ENCODE assay signal across 10 cellular contexts in genomic region chr19:46574533-46574932, GRCh38. TPM values are rescaled to one million over a fixed set of nuclear protein-coding genes. Genes with fewer than 3 reads are reported as not detected.
A peak's percentile ranks its signal among the peaks of the same experiment; 100 is the strongest.
DNase-seq lines count a peak whose midpoint lies in the region; ATAC-seq and TF ChIP-seq lines count a peak whose summit lies in the region.
"Had no signal": no experiment of that assay in that cellular context is flagged by ENCODE, and none has a peak within 500 bp of the region (broad histone marks: within the 10 kb centered on the region; RNA-seq: fewer than 3 reads in every experiment).

No MANE protein-coding gene starts in this region.

- H3K27me3 ChIP-seq in heart left ventricle (no peaks in the 10 kb centered on the region), lower lobe of right lung (ENCODE audit: low read depth) (no peaks in the 10 kb centered on the region)

- no peak for TF ChIP-seq POLR2A in heart left ventricle (IDR thresholded peaks at IDR 0.05)

- no peak overlapping the region for H3K4me3 Mint-ChIP-seq in activated CD4-positive, alpha-beta T cell treated with anti-CD3 and anti-CD28 coated beads, Interleukin-2, amount 10 ng/mL, durations not matched to agents 7 days and 5 days
- H3K4me3 Mint-ChIP-seq in central memory CD8-positive, alpha-beta T cell = no peak overlapping the region

- H3K9me3 ChIP-seq in HEK293 (ENCODE audit: control insufficient read depth, insufficient read depth, low read depth, low read length) = no peaks in the 10 kb centered on the region
- no peaks in the 10 kb centered on the region for H3K9me3 ChIP-seq in heart left ventricle
- no peaks in the 10 kb centered on the region for H3K9me3 ChIP-seq in lower lobe of right lung
- H3K9me3 ChIP-seq: HAP-1 had no signal

- H3K27me3 Mint-ChIP-seq in activated CD4-positive, alpha-beta T cell treated with anti-CD3 and anti-CD28 coated beads, Interleukin-2, amount 10 ng/mL, durations not matched to agents 7 days and 5 days = peaks cover 9% of the 10 kb centered on the region
- H3K27me3 Mint-ChIP-seq in central memory CD8-positive, alpha-beta T cell = peaks cover 23% of the 10 kb centered on the region

- no peaks in the 10 kb centered on the region for H3K36me3 ChIP-seq in HEK293 (ENCODE audit: control insufficient read depth in 2 of 2, insufficient read depth in 1 of 2, low read length in 2 of 2)
- no peaks in the 10 kb centered on the region for H3K36me3 ChIP-seq in heart left ventricle
- H3K36me3 ChIP-seq in lower lobe of right lung = no peaks in the 10 kb centered on the region
- H3K36me3 ChIP-seq: HAP-1 had no signal

- TF ChIP-seq CTCF in HEK293 (tag by site-specific recombination; IDR thresholded peaks at IDR 0.05) (no peak), heart left ventricle (IDR thresholded peaks at IDR 0.05) (no peak), lower lobe of right lung (IDR thresholded peaks at IDR 0.05) (no peak)

- H3K4me3 ChIP-seq in HEK293 (ENCODE audit: low read depth, low read length) (no peak overlapping the region), heart left ventricle (no peak overlapping the region), lower lobe of right lung (no peak overlapping the region)
- H3K4me3 ChIP-seq: HAP-1 had no signal

- no peaks in the 10 kb centered on the region for H3K9me3 Mint-ChIP-seq in activated CD4-positive, alpha-beta T cell treated with anti-CD3 and anti-CD28 coated beads, Interleukin-2, amount 10 ng/mL, durations not matched to agents 7 days and 5 days
- no peaks in the 10 kb centered on the region for H3K9me3 Mint-ChIP-seq in central memory CD8-positive, alpha-beta T cell

- H3K4me1 Mint-ChIP-seq in activated CD4-positive, alpha-beta T cell treated with anti-CD3 and anti-CD28 coated beads, Interleukin-2, amount 10 ng/mL, durations not matched to agents 7 days and 5 days = peaks cover 31% of the 10 kb centered on the region
- peaks cover 13% of the 10 kb centered on the region for H3K4me1 Mint-ChIP-seq in central memory CD8-positive, alpha-beta T cell

- POLR2A ChIA-PET in HEK293 (lab: Yijun Ruan, JAX) = interaction anchor here (2.1 kb wide), 1 partner anchor 26 kb away, joined by 8 read pairs; the partner anchor contains the start of gene CALM3
- POLR2A ChIA-PET in activated CD4-positive, alpha-beta T cell treated with anti-CD3 and anti-CD28 coated beads, Interleukin-2, amount 10 ng/mL, durations not matched to agents 7 days and 5 days (lab: Charles Lee) = no interaction called here

- H3K4me1 ChIP-seq in HEK293 (ENCODE audit: control insufficient read depth, insufficient read depth, low read length) (peaks cover 5% of the 10 kb centered on the region; the same call in 1 of the 2 replicates), heart left ventricle (no peaks in the 10 kb centered on the region), lower lobe of right lung (peaks cover 4% of the 10 kb centered on the region)
- H3K4me1 ChIP-seq: HAP-1 had no signal

- 56 to 67% (median 64%) methylated on average over 11 of the region's 11 CpGs for WGBS in heart left ventricle, 4 donors

- H3K36me3 Mint-ChIP-seq in activated CD4-positive, alpha-beta T cell treated with anti-CD3 and anti-CD28 coated beads, Interleukin-2, amount 10 ng/mL, durations not matched to agents 7 days and 5 days (ENCODE audit: low read depth) = peaks cover 4% of the 10 kb centered on the region
- peaks cover under 1% of the 10 kb centered on the region for H3K36me3 Mint-ChIP-seq in central memory CD8-positive, alpha-beta T cell (ENCODE audit: insufficient read depth)

- intact Hi-C loops in heart left ventricle (cut with DNase I) (no loop called here), lower lobe of right lung (cut with DNase I) (no loop called here)

- H3K27ac Mint-ChIP-seq in activated CD4-positive, alpha-beta T cell treated with anti-CD3 and anti-CD28 coated beads, Interleukin-2, amount 10 ng/mL, durations not matched to agents 7 days and 5 days = peak overlapping the region; percentile 16
- H3K27ac Mint-ChIP-seq in central memory CD8-positive, alpha-beta T cell (ENCODE audit: low read depth) = no peak overlapping the region

- DNase-seq in activated CD4-positive, alpha-beta T cell treated with anti-CD3 and anti-CD28 coated beads, Interleukin-2, amount 10 ng/mL, durations not matched to agents 7 days and 5 days = peak; percentile 68
- DNase-seq in central memory CD8-positive, alpha-beta T cell (ENCODE audit: low spot score in 2 of 2) = no peak
- peak; percentile 13 to 31 for DNase-seq in stimulated activated CD4-positive, alpha-beta T cell treated with anti-CD3 and anti-CD28 coated beads, Interleukin-2, amount 100 ng/mL, for 48 hours
- no peak for DNase-seq in heart left ventricle
- no peak for DNase-seq in HT-29 (ENCODE audit: low spot score)
- no peak for DNase-seq in lower lobe of right lung
- no peak for DNase-seq in NAMALWA (ENCODE audit: low spot score)
- DNase-seq: NCI-H2081 had no signal

- ATAC-seq in central memory CD8-positive, alpha-beta T cell (replicated peaks; ENCODE audit: extremely low read depth, poor library complexity, severe bottlenecking) = peak; percentile 24
- no peak for ATAC-seq in heart left ventricle
- ATAC-seq in lower lobe of right lung = no peak

- H3K27ac ChIP-seq in HEK293 (ENCODE audit: extremely low read depth, low read depth, low read length) (no peak overlapping the region), heart left ventricle (no peak overlapping the region), lower lobe of right lung (no peak overlapping the region)

- CTCF ChIA-PET in HEK293 (lab: Yijun Ruan, JAX) = interaction anchor here (0.9 to 1.0 kb wide), 3 partner anchors 26 to 87 kb away, joined by 3 read pairs; partner anchors contain the start of genes CALM3 and DACT3
- CTCF ChIA-PET in activated CD4-positive, alpha-beta T cell treated with anti-CD3 and anti-CD28 coated beads, Interleukin-2, amount 10 ng/mL, durations not matched to agents 7 days and 5 days (lab: Charles Lee) = interaction anchor here (0.6 kb wide), 1 partner anchor 92 kb away, joined by 3 read pairs; no protein-coding TSS in a partner anchor

TF ChIP-seq in HEK293, 187 proteins besides CTCF, POLR2A, EP300 and RAD21 (continues in another document):
- TF ChIP-seq ZNF548 (tag by site-specific recombination; IDR thresholded peaks at IDR 0.05) (no peak), KLF1 (tag by site-specific recombination; IDR thresholded peaks at IDR 0.05) (peak; percentile 90), ZSCAN5A (tag by site-specific recombination; IDR thresholded peaks at IDR 0.05) (no peak), ZNF510 (tag by site-specific recombination; IDR thresholded peaks at IDR 0.05; ENCODE audit: insufficient replicate concordance) (no peak), ZBTB17 (tag by site-specific recombination; IDR thresholded peaks at IDR 0.05) (0 out of 2 replicates have a peak, but pooled peaks have one; percentile 20), ZBTB48 (tag by site-specific recombination; IDR thresholded peaks at IDR 0.05) (0 out of 2 replicates have a peak, but pooled peaks have one; percentile 14), FEZF1 (tag by site-specific recombination; IDR thresholded peaks at IDR 0.05) (0 out of 2 replicates have a peak, but pooled peaks have one; percentile 8)
- TF ChIP-seq, protein P1, sequence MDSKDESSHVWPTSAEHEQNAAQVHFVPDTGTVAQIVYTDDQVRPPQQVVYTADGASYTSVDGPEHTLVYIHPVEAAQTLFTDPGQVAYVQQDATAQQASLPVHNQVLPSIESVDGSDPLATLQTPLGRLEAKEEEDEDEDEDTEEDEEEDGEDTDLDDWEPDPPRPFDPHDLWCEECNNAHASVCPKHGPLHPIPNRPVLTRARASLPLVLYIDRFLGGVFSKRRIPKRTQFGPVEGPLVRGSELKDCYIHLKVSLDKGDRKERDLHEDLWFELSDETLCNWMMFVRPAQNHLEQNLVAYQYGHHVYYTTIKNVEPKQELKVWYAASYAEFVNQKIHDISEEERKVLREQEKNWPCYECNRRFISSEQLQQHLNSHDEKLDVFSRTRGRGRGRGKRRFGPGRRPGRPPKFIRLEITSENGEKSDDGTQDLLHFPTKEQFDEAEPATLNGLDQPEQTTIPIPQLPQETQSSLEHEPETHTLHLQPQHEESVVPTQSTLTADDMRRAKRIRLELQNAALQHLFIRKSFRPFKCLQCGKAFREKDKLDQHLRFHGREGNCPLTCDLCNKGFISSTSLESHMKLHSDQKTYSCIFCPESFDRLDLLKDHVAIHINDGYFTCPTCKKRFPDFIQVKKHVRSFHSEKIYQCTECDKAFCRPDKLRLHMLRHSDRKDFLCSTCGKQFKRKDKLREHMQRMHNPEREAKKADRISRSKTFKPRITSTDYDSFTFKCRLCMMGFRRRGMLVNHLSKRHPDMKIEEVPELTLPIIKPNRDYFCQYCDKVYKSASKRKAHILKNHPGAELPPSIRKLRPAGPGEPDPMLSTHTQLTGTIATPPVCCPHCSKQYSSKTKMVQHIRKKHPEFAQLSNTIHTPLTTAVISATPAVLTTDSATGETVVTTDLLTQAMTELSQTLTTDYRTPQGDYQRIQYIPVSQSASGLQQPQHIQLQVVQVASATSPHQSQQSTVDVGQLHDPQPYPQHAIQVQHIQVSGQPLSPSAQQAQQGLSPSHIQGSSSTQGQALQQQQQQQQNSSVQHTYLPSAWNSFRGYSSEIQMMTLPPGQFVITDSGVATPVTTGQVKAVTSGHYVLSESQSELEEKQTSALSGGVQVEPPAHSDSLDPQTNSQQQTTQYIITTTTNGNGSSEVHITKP (tag by site-specific recombination; IDR thresholded peaks at IDR 0.05) = peak; percentile 70

RNA-seq across cellular contexts. Expression of gene CALM3, which starts 26.6 kb away (rescaled TPM):
- 100 to 1,000 TPM; 700 to 784 TPM for total RNA-seq in activated CD4-positive, alpha-beta T cell treated with anti-CD3 and anti-CD28 coated beads, Interleukin-2, amount 10 ng/mL, durations not matched to agents 7 days and 5 days
- total RNA-seq in heart left ventricle (100 to 1,000 TPM; 204 to 417 (median 283) TPM), lower lobe of right lung (155 TPM)
- 100 to 1,000 TPM; 290 to 302 TPM for polyA plus RNA-seq in heart left ventricle
- 263 and 264 TPM in 2 replicates for total RNA-seq in HT-29 (2014; rRNA removed; shearing (Covaris generic))

RNA-seq across cellular contexts. Expression of gene PTGIR, which starts 50.4 kb away (rescaled TPM):
- total RNA-seq in activated CD4-positive, alpha-beta T cell treated with anti-CD3 and anti-CD28 coated beads, Interleukin-2, amount 10 ng/mL, durations not matched to agents 7 days and 5 days = 10 to 100 TPM; 14.0 to 14.7 TPM
- total RNA-seq in heart left ventricle (10 to 100 TPM in 2 of 9 donors, 1 to 10 TPM in 7; 2.1 to 16.7 (median 4.9) TPM), lower lobe of right lung (6.9 TPM)
- polyA plus RNA-seq in heart left ventricle = 1 to 10 TPM; 2.7 to 5.2 TPM
- total RNA-seq in HT-29 (2014; rRNA removed; shearing (Covaris generic)) = 0.26 TPM in 1 of 2 replicates, not detected in the other

Comparison
In these comparisons a context has a peak if more than half of its experiments do, and no peak if none do; other contexts are left out.
1. DNase-seq: peak in activated CD4-positive, alpha-beta T cell treated with anti-CD3 and anti-CD28 coated beads, Interleukin-2, amount 10 ng/mL, durations not matched to agents 7 days and 5 days (single experiment) and stimulated activated CD4-positive, alpha-beta T cell treated with anti-CD3 and anti-CD28 coated beads, Interleukin-2, amount 100 ng/mL, for 48 hours (2 of 2); none in central memory CD8-positive, alpha-beta T cell (0 of 2), heart left ventricle (0 of 5), HT-29 (single experiment), lower lobe of right lung (single experiment) and NAMALWA (single experiment).